Comparison of ENCODE assay signal across 29 cellular contexts in genomic region chr3:113556556-113557335, GRCh38. TPM values are rescaled to one million over a fixed set of nuclear protein-coding genes. Genes with fewer than 3 reads are reported as not detected.
DNase-seq lines count a peak whose midpoint lies in the region; TF ChIP-seq lines count a peak whose summit lies in the region.
"Had no signal": no experiment of that assay in that cellular context is flagged by ENCODE, and none has a peak within 500 bp of the region (broad histone marks: within the 10 kb centered on the region; RNA-seq: fewer than 3 reads in every experiment).

No MANE protein-coding gene starts in this region.

- H3K36me3 ChIP-seq in Caco-2 (ENCODE audit: control insufficient read depth, insufficient read depth, low read length), result no peaks in the 10 kb centered on the region
- H3K36me3 ChIP-seq in colonic mucosa, result no peaks in the 10 kb centered on the region
- no peaks in the 10 kb centered on the region for H3K36me3 ChIP-seq in mesendoderm (ENCODE audit: control insufficient read depth, insufficient read depth, low read length)
- H3K36me3 ChIP-seq: MG63, suprapubic skin had no signal

- H2BK120ac ChIP-seq in mesendoderm (ENCODE audit: low read depth, low read length), result no peak overlapping the region

- no peaks in the 10 kb centered on the region for H3K79me1 ChIP-seq in mesendoderm (ENCODE audit: low read length)

- H3K27ac Mint-ChIP-seq in Caco-2 (ENCODE audit: unreplicated experiment), result peak overlapping the region; percentile 65
- H3K27ac Mint-ChIP-seq: activated CD4-positive, alpha-beta T cell treated with anti-CD3 and anti-CD28 coated beads for 36 hours; activated naive CD8-positive, alpha-beta T cell treated with anti-CD3 and anti-CD28 coated beads, Interleukin-2, amount 10 ng/mL, durations not matched to agents 7 days and 5 days had no signal

- H3K4me1 Mint-ChIP-seq in Caco-2 (ENCODE audit: low read depth, unreplicated experiment), result peaks cover 27% of the 10 kb centered on the region

- no peak overlapping the region for H2BK5ac ChIP-seq in mesendoderm (ENCODE audit: low read length)

- H4K8ac ChIP-seq in mesendoderm (ENCODE audit: low read depth, low read length), result no peak overlapping the region

- H3K4me3 ChIP-seq in Caco-2 (ENCODE audit: low read depth, low read length), result no peak overlapping the region
- H3K4me3 ChIP-seq in colonic mucosa, result no peak overlapping the region
- H3K4me3 ChIP-seq in mesendoderm (ENCODE audit: low read length), result no peak overlapping the region
- H3K4me3 ChIP-seq: lung, MG63, suprapubic skin had no signal

- TF ChIP-seq CTCF in Caco-2 (IDR thresholded peaks at IDR 0.05; ENCODE audit: insufficient read depth in 1 of 2, low read depth in 1 of 2, low read length in 1 of 2, severe bottlenecking in 1 of 2, unreplicated experiment in 1 of 2) (no peak), colonic mucosa (IDR thresholded peaks at IDR 0.05) (no peak)

- WGBS in mesendoderm (ENCODE audit: extremely low coverage, insufficient coverage, low lambda C conversion rate), result no CpG with 5 or more reads among the region's 10 CpGs

- intact Hi-C loops in Caco-2 (cut with micrococcal nuclease; ENCODE audit: unreplicated experiment), result loop anchor here (1.0 to 2.0 kb wide), 4 partner anchors 18 to 61 kb away; no protein-coding TSS in a partner anchor
- intact Hi-C loops in colonic mucosa (cut with DNase I), result no loop called here

- peaks cover 9% of the 10 kb centered on the region for H3K36me3 Mint-ChIP-seq in Caco-2 (ENCODE audit: insufficient read depth, unreplicated experiment)

- no peak overlapping the region for H3K4me3 Mint-ChIP-seq in Caco-2 (ENCODE audit: unreplicated experiment)
- H3K4me3 Mint-ChIP-seq: activated CD4-positive, alpha-beta T cell treated with anti-CD3 and anti-CD28 coated beads for 36 hours; activated naive CD8-positive, alpha-beta T cell treated with anti-CD3 and anti-CD28 coated beads, Interleukin-2, amount 10 ng/mL, durations not matched to agents 7 days and 5 days; H9 had no signal

- peak; percentile 68 to 83 for DNase-seq in Caco-2
- peak; percentile 53 for DNase-seq in LoVo (ENCODE audit: low spot score)
- DNase-seq in colonic mucosa, result peak; percentile 75
- peak; percentile 57 for DNase-seq in mesendoderm
- no peak for DNase-seq in activated CD8-positive, alpha-beta memory T cell treated with anti-CD3 and anti-CD28 coated beads for 24 hours
- DNase-seq in dedifferentiated amniotic fluid mesenchymal stem cell (ENCODE audit: extremely low spot score), result no peak
- DNase-seq in NCI-H1092 treated with DMSO at 0.1 percent for 48 hours (lab: John Stamatoyannopoulos, UW), result no peak
- no peak for DNase-seq in GM03348 (ENCODE audit: low spot score)
- DNase-seq: activated CD4-positive, alpha-beta T cell treated with anti-CD3 and anti-CD28 coated beads for 36 hours; activated gamma-delta T cell; activated naive CD8-positive, alpha-beta T cell treated with anti-CD3 and anti-CD28 coated beads, Interleukin-2, amount 10 ng/mL, durations not matched to agents 7 days and 5 days; activated T-cell treated with anti-CD3 and anti-CD28 coated beads, Interleukin-2, amount 50 U/mL, for 1 hour; GF-D8; glutamatergic neuron; H9; KBM-7; kidney; NCI-H2029; NCI-H2227 treated with DMSO at 0.1 percent for 48 hours; NCI-H69; stimulated activated CD4-positive, alpha-beta T cell treated with anti-CD3 and anti-CD28 coated beads, Interleukin-12 subunit alpha, Interleukin-12 subunit beta, amount 100 ng/mL, for 4 hours; stimulated activated CD4-positive, alpha-beta T cell treated with anti-CD3 and anti-CD28 coated beads, Interleukin-4, amount 100 ng/mL, for 1 hour; T-helper 2 cell had no signal

- H3K9ac ChIP-seq in colonic mucosa (ENCODE audit: low read depth in 2 of 2, low read length in 2 of 2) (no peak overlapping the region), mesendoderm (ENCODE audit: low read length) (no peak overlapping the region)

- H3K27me3 ChIP-seq in Caco-2 (replicated peaks; ENCODE audit: control insufficient read depth, insufficient read depth, low read length) (no peaks in the 10 kb centered on the region), colonic mucosa (no peaks in the 10 kb centered on the region), mesendoderm (ENCODE audit: insufficient read depth, low read length, poor library complexity) (no peaks in the 10 kb centered on the region)
- H3K27me3 ChIP-seq: suprapubic skin had no signal

- no peaks in the 10 kb centered on the region for H3K79me2 ChIP-seq in mesendoderm (ENCODE audit: control insufficient read depth, insufficient read depth, low read length)

- POLR2A ChIA-PET in Caco-2 (lab: Charles Lee), result no interaction called here

- H3K4me1 ChIP-seq in Caco-2, result peaks cover 44% of the 10 kb centered on the region
- H3K4me1 ChIP-seq in colonic mucosa, result peaks cover 5% of the 10 kb centered on the region
- H3K4me1 ChIP-seq in mesendoderm (ENCODE audit: control insufficient read depth, low read depth, low read length), result no peaks in the 10 kb centered on the region
- H3K4me1 ChIP-seq: suprapubic skin had no signal

- no peak overlapping the region for H3K56ac ChIP-seq in mesendoderm (ENCODE audit: low read length)

- H3K4me2 ChIP-seq in mesendoderm (ENCODE audit: low read length), result no peak overlapping the region

- H3K4ac ChIP-seq in mesendoderm (ENCODE audit: low read depth, low read length), result no peak overlapping the region

- peak overlapping the region; percentile 4 for H2BK15ac ChIP-seq in mesendoderm (replicated peaks; ENCODE audit: low read depth)

- no peak overlapping the region for H3K18ac ChIP-seq in mesendoderm (ENCODE audit: low read length)

- H4K5ac ChIP-seq in mesendoderm (ENCODE audit: low read length), result no peak overlapping the region

- H3K27ac ChIP-seq in colonic mucosa (peak overlapping the region; percentile 71), mesendoderm (ENCODE audit: low read depth, low read length) (no peak overlapping the region)
- H3K27ac ChIP-seq: RWPE1, suprapubic skin had no signal

- H3K9me3 Mint-ChIP-seq in Caco-2 (ENCODE audit: unreplicated experiment), result peaks cover 10% of the 10 kb centered on the region
- H3K9me3 Mint-ChIP-seq: activated naive CD8-positive, alpha-beta T cell treated with anti-CD3 and anti-CD28 coated beads, Interleukin-2, amount 10 ng/mL, durations not matched to agents 7 days and 5 days; H9 had no signal

- CTCF ChIA-PET in Caco-2 (lab: Charles Lee), result interaction anchor here (0.5 to 2.8 kb wide), 7 partner anchors 11 to 61 kb away, joined by 3 to 20 read pairs (median 4); partner anchors contain the start of gene SPICE1

- H3K27me3 Mint-ChIP-seq in Caco-2 (ENCODE audit: insufficient read depth, unreplicated experiment), result no peaks in the 10 kb centered on the region
- H3K27me3 Mint-ChIP-seq: activated CD4-positive, alpha-beta T cell treated with anti-CD3 and anti-CD28 coated beads for 36 hours; activated naive CD8-positive, alpha-beta T cell treated with anti-CD3 and anti-CD28 coated beads, Interleukin-2, amount 10 ng/mL, durations not matched to agents 7 days and 5 days had no signal

- H2AK5ac ChIP-seq in mesendoderm (ENCODE audit: low read length), result no peak overlapping the region

- H3K23ac ChIP-seq in mesendoderm (ENCODE audit: low read length), result no peak overlapping the region

- no TSS peak for BruUV-seq in Caco-2 (replicated peaks; lab: Mats Ljungman, UMichigan)

- H3K9me3 ChIP-seq in Caco-2, result no peaks in the 10 kb centered on the region
- no peaks in the 10 kb centered on the region for H3K9me3 ChIP-seq in colonic mucosa
- H3K9me3 ChIP-seq: MG63, suprapubic skin had no signal

RNA-seq across cellular contexts. Expression of gene SIDT1, which starts 24.4 kb away (rescaled TPM):
- total RNA-seq in Caco-2 (2022), result 0.84 and 1.0 TPM in 2 replicates
- 10 to 100 TPM; 35.9 to 42.1 TPM for total RNA-seq in colonic mucosa
- not detected for polyA plus RNA-seq in mesendoderm (2013, experiment 1 of 2)
- 0.01 TPM for polyA plus RNA-seq in mesendoderm (2013, experiment 2 of 2)
- total RNA-seq: endothelial cell of umbilical vein, H9 had no signal
- polyA plus RNA-seq: BJ had no signal

RNA-seq across cellular contexts. Expression of gene SPICE1, which starts 41.8 kb away (rescaled TPM):
- total RNA-seq in Caco-2 (2022) (15.5 and 16.0 TPM in 2 replicates), colonic mucosa (10 to 100 TPM; 20.7 to 26.0 TPM)
- 7.2 TPM for polyA plus RNA-seq in mesendoderm (2013, experiment 1 of 2)
- polyA plus RNA-seq in mesendoderm (2013, experiment 2 of 2), result 7.4 TPM

Comparison
In these comparisons a context has a peak if more than half of its experiments do, and no peak if none do; other contexts are left out.
1. DNase-seq: peak in Caco-2 (2 of 2), LoVo (single experiment), colonic mucosa (single experiment) and mesendoderm (single experiment); none in activated CD8-positive, alpha-beta memory T cell treated with anti-CD3 and anti-CD28 coated beads for 24 hours (single experiment), dedifferentiated amniotic fluid mesenchymal stem cell (single experiment), NCI-H1092 treated with DMSO at 0.1 percent for 48 hours (single experiment) and GM03348 (single experiment).
2. RNA of gene SIDT1, which starts 24.4 kb away (total RNA-seq): 35.9 to 42.1 TPM in colonic mucosa; 0.84 to 1.0 TPM in Caco-2; every median in the first group is over 10 times any median in the second.